26 cellular contexts compared by ENCODE assay signal in genomic region chr12:32253154-32253795, GRCh38.
A peak's percentile ranks its signal among the peaks of the same experiment; 100 is the strongest.
DNase-seq lines count a peak whose midpoint lies in the region; ATAC-seq, FAIRE-seq and TF ChIP-seq lines count a peak whose summit lies in the region.
"Had no signal": no experiment of that assay in that cellular context is flagged by ENCODE, and none has a peak within 500 bp of the region (broad histone marks: within the 10 kb centered on the region; RNA-seq: fewer than 3 reads in every experiment).

No MANE protein-coding gene starts in this region.

- intact Hi-C loops in endothelial cell of umbilical vein (cut with micrococcal nuclease) = no loop called here

- no peak for TF ChIP-seq RAD21 in A549 (conservative IDR thresholded peaks at IDR 0.05 in 1 of 2, IDR thresholded peaks at IDR 0.05 in 1 of 2)

- H2AFZ ChIP-seq in endothelial cell of umbilical vein (ENCODE audit: low read depth, low read length) = no peak overlapping the region

- FAIRE-seq in A549 (lab: Jason Lieb, UNC) = no peak
- FAIRE-seq in RCC 7860 (lab: Jason Lieb, UNC) = peak; percentile 20
- no peak for FAIRE-seq in endothelial cell of umbilical vein (lab: Jason Lieb, UNC)
- no peak for FAIRE-seq in GM12892 (lab: Jason Lieb, UNC)

- dilution Hi-C loops in endothelial cell of umbilical vein (cut with MboI; ENCODE audit: extremely low pct_ligation_motif_present, low sequenced_read_pairs) = no loop called here

- POLR2A ChIA-PET in A549 (lab: Yijun Ruan, JAX) (no interaction called here), endothelial cell of umbilical vein (lab: Charles Lee) (interaction anchor here (0.7 kb wide), 1 partner anchor 42 kb away, joined by 3 read pairs; no protein-coding TSS in a partner anchor)

- DNase-seq in A549 (ENCODE audit: low read depth in 1 of 2, low spot score in 1 of 2) (no peak), RCC 7860 (ENCODE audit: low spot score) (no peak), endothelial cell of umbilical vein (ENCODE audit: low read depth, low spot score) (no peak), caudate nucleus (lab: John Stamatoyannopoulos, UW) (no peak), GM12892 (ENCODE audit: insufficient read length) (no peak)
- no peak for DNase-seq in stimulated activated CD4-positive, alpha-beta T cell treated with anti-CD3 and anti-CD28 coated beads, Interleukin-12 subunit alpha, Interleukin-12 subunit beta, amount 100 ng/mL, for 4 hours
- DNase-seq: activated T-cell treated with anti-CD3 and anti-CD28 coated beads, Interleukin-2, amount 50 U/mL, for 48 hours; BE2C; brain microvascular endothelial cell; DMS79; head of caudate nucleus; HFFc6; KG1; left cardiac atrium; mammary epithelial cell; NCI-H1417; NCI-H2081; NCI-H2227 treated with DMSO at 0.1 percent for 48 hours; nephron progenitor cell; ovary; T-helper 2 cell; trophoblast cell had no signal

- ATAC-seq in A549 (no peak), GM19351 (IDR thresholded peaks at IDR 0.05; ENCODE audit: unreplicated experiment) (peak; percentile 14), GM19455 (IDR thresholded peaks at IDR 0.05; ENCODE audit: unreplicated experiment) (no peak)
- ATAC-seq: left cardiac atrium had no signal

- no peaks in the 10 kb centered on the region for H3K36me3 ChIP-seq in endothelial cell of umbilical vein (ENCODE audit: control insufficient read depth in 2 of 2, extremely low read depth in 1 of 2, insufficient read depth in 2 of 2, low read length in 2 of 2)
- H3K36me3 ChIP-seq: brain microvascular endothelial cell, ovary had no signal

- CTCF ChIA-PET in A549 (lab: Yijun Ruan, JAX) (interaction anchor here (0.7 to 1.3 kb wide), 2 partner anchors 11 to 16 kb away, joined by 3 read pairs; no protein-coding TSS in a partner anchor), endothelial cell of umbilical vein (lab: Charles Lee) (interaction anchor here (0.7 to 0.9 kb wide), 2 partner anchors 33 to 192 kb away, joined by 3 read pairs; no protein-coding TSS in a partner anchor)

- no TSS peak for BruUV-seq in endothelial cell of umbilical vein (replicated peaks; lab: Mats Ljungman, UMichigan)

- no peaks in the 10 kb centered on the region for H3K27me3 ChIP-seq in endothelial cell of umbilical vein (ENCODE audit: control insufficient read depth in 2 of 2, insufficient read depth in 2 of 2, low read length in 2 of 2)
- H3K27me3 ChIP-seq: BE2C, brain microvascular endothelial cell, ovary had no signal

- H3K4me3 ChIP-seq in A549 (no peak overlapping the region), endothelial cell of umbilical vein (replicated peaks in 1 of 3; ENCODE audit: insufficient read depth in 1 of 3, low read depth in 1 of 3, low read length in 3 of 3) (no peak overlapping the region)
- H3K4me3 ChIP-seq: ovary, smooth muscle cell had no signal

- H3K79me2 ChIP-seq in endothelial cell of umbilical vein (ENCODE audit: control insufficient read depth, insufficient read depth, low read length) = no peaks in the 10 kb centered on the region

- H3K9me3 ChIP-seq in A549 (no peaks in the 10 kb centered on the region), endothelial cell of umbilical vein (replicated peaks; ENCODE audit: control insufficient read depth, insufficient read depth, low read length) (no peaks in the 10 kb centered on the region)
- H3K9me3 ChIP-seq: BE2C, ovary had no signal

- no peak for TF ChIP-seq POLR2A in A549 (IDR thresholded peaks at IDR 0.05; ENCODE audit: low read length)
- TF ChIP-seq POLR2A in endothelial cell of umbilical vein (IDR thresholded peaks at IDR 0.05; ENCODE audit: low read depth, low read length) = no peak
- no peak for TF ChIP-seq POLR2A in GM12892 (IDR thresholded peaks at IDR 0.05; ENCODE audit: low read depth, low read length)

- TF ChIP-seq CTCF in A549 (IDR thresholded peaks at IDR 0.05) (no peak), endothelial cell of umbilical vein (IDR thresholded peaks at IDR 0.05; ENCODE audit: extremely low read depth in 1 of 2, insufficient read depth in 1 of 2, low read depth in 1 of 2, low read length in 2 of 2) (no peak)

- H3K9me1 ChIP-seq in endothelial cell of umbilical vein (replicated peaks; ENCODE audit: control insufficient read depth, extremely low read depth, insufficient read depth, low read length) = no peaks in the 10 kb centered on the region

- WGBS in A549 (ENCODE audit: missing lambda C conversion rate) = 60% methylated on average over 3 of the region's 3 CpGs

- no peaks in the 10 kb centered on the region for H4K20me1 ChIP-seq in endothelial cell of umbilical vein (replicated peaks; ENCODE audit: control insufficient read depth, extremely low read depth, insufficient read depth, low read length)

- H3K4me1 ChIP-seq in A549 (peaks cover 7% of the 10 kb centered on the region; the same call in 2 of the 3 replicates), endothelial cell of umbilical vein (ENCODE audit: control insufficient read depth, extremely low read depth, insufficient read depth, low read length) (no peaks in the 10 kb centered on the region)

- H3K9ac ChIP-seq in endothelial cell of umbilical vein (replicated peaks; ENCODE audit: extremely low read depth, insufficient read depth, low read length) = no peak overlapping the region

- H3K4me2 ChIP-seq in A549 (no peak overlapping the region), endothelial cell of umbilical vein (ENCODE audit: insufficient read depth, low read length) (no peak overlapping the region)
- H3K4me2 ChIP-seq: smooth muscle cell had no signal

- TF ChIP-seq EP300 in A549 (IDR thresholded peaks at IDR 0.05) = no peak

- H3K27ac ChIP-seq in A549 (no peak overlapping the region), endothelial cell of umbilical vein (ENCODE audit: insufficient read depth, low read depth, low read length) (no peak overlapping the region), caudate nucleus (ENCODE audit: low read depth, low read length) (no peak overlapping the region)
- H3K27ac ChIP-seq: brain microvascular endothelial cell, ovary, RWPE1 had no signal

TF ChIP-seq in A549, 52 proteins besides CTCF, POLR2A, EP300 and RAD21:
- TF ChIP-seq E2F6 (IDR thresholded peaks at IDR 0.05; ENCODE audit: borderline replicate concordance, low read depth) = no peak
- peak; percentile 73 for TF ChIP-seq MAFK (IDR thresholded peaks at IDR 0.05; ENCODE audit: partially characterized antibody)
- TF ChIP-seq HDAC2 (IDR thresholded peaks at IDR 0.05) = no peak
TF ChIP-seq in A549: peak in this region for 1.

TF ChIP-seq in endothelial cell of umbilical vein, 7 proteins besides CTCF, POLR2A, EP300 and RAD21:
- TF ChIP-seq MYC (IDR thresholded peaks at IDR 0.05; ENCODE audit: low read depth, low read length) (no peak), FOS (IDR thresholded peaks at IDR 0.05; ENCODE audit: borderline replicate concordance, insufficient read depth, low read length) (peak; percentile 16)
